8 cellular contexts compared by ENCODE assay signal in the genomic region with DNA sequence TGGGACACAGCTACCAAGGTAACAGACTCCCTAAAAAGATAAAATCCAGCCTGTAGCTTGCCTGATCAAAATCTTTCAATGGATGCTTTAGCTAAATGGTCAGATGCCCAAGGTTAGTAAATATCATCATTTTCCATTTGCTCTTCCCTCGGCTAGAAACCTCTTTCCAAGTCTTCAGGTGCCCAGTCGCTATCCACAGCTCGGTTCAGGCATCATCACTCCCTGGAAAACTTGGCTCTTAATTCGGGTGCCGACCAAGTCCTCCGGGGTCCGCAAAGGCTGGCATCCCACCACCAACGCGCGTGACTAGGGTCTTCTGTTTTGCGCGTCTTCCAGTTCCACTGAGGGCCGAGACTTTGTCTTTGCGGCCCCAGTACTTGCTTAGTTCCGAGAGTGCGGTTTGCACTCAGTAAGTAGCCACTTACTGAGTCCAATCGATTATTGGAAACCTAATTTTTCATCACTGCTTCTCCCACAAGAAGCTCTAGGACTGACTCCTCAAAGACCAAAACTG. TPM values are rescaled to one million over a fixed set of nuclear protein-coding genes. Genes with fewer than 3 reads are reported as not detected.
A peak's percentile ranks its signal among the peaks of the same experiment; 100 is the strongest.
DNase-seq lines count a peak whose midpoint lies in the region; ATAC-seq and TF ChIP-seq lines count a peak whose summit lies in the region.

No MANE protein-coding gene starts in this region.

- H3K4me1 ChIP-seq in GM23248 (ENCODE audit: insufficient read depth) (peaks cover 7% of the 10 kb centered on the region; the same call in 1 of the 2 replicates), Peyer's patch (no peaks in the 10 kb centered on the region)

- no peak for DNase-seq in GM23248
- DNase-seq in Peyer's patch = no peak
- DNase-seq in erythroblast (lab: John Stamatoyannopoulos, UW) = peak; percentile 29 to 47
- no peak for DNase-seq in retinal pigment epithelial cell (ENCODE audit: low read depth)
- DNase-seq in 8988T = no peak
- no peak for DNase-seq in middle frontal gyrus (ENCODE audit: extremely low spot score, low spot score)
- no peak for DNase-seq in NCI-H1694 (lab: John Stamatoyannopoulos, UW)

- in situ Hi-C loops in GM23248 (cut with MboI) = no loop called here

- H3K9ac ChIP-seq in GM23248 = peak overlapping the region; percentile 87

- peak overlapping the region; percentile 76 for H3K4me2 ChIP-seq in GM23248 (ENCODE audit: unreplicated experiment)

- no peaks in the 10 kb centered on the region for H3K79me2 ChIP-seq in GM23248 (ENCODE audit: insufficient read depth)

- H3F3A ChIP-seq in GM23248 (ENCODE audit: insufficient read depth) = peaks cover 40% of the 10 kb centered on the region

- H4K20me1 ChIP-seq in GM23248 (ENCODE audit: insufficient read depth) = no peaks in the 10 kb centered on the region

- 19 to 20% methylated on average over 17 of the region's 17 CpGs for WGBS in GM23248 (ENCODE audit: low coverage in 1 of 2, low lambda C conversion rate in 2 of 2, missing lambda C conversion rate in 2 of 2), 2 experiments

- TF ChIP-seq POLR2A in Peyer's patch (IDR thresholded peaks at IDR 0.05) (no peak), erythroblast (IDR thresholded peaks at IDR 0.05; ENCODE audit: low read length) (no peak)

- H3K9me3 ChIP-seq in GM23248 (ENCODE audit: low read depth) (no peaks in the 10 kb centered on the region), Peyer's patch (no peaks in the 10 kb centered on the region)

- no peak for ATAC-seq in HG03095 (IDR thresholded peaks at IDR 0.05; ENCODE audit: unreplicated experiment)

- TF ChIP-seq CTCF in Peyer's patch (IDR thresholded peaks at IDR 0.05) = no peak
- TF ChIP-seq CTCF in retinal pigment epithelial cell (conservative IDR thresholded peaks at IDR 0.05; ENCODE audit: low read depth, low read length) = no peak

- no peaks in the 10 kb centered on the region for H3K9me2 ChIP-seq in GM23248 (ENCODE audit: insufficient read depth)

- peak overlapping the region; percentile 97 for H2AFZ ChIP-seq in GM23248

- H3K4me3 ChIP-seq in GM23248 (peak overlapping the region; percentile 87), Peyer's patch (peak overlapping the region; percentile 4 to 25 (median 10)), retinal pigment epithelial cell (ENCODE audit: low read length) (peak overlapping the region; percentile 80)

- H3K27ac ChIP-seq in GM23248 (peak overlapping the region; percentile 84), Peyer's patch (peak overlapping the region in 2 of 4 donors; percentile 6 to 42)

- no peaks in the 10 kb centered on the region for H3K36me3 ChIP-seq in GM23248 (ENCODE audit: low read depth)
- H3K36me3 ChIP-seq in Peyer's patch = no peaks in the 10 kb centered on the region

- H3K27me3 ChIP-seq in GM23248 (replicated peaks; ENCODE audit: insufficient read depth) = no peaks in the 10 kb centered on the region
- no peaks in the 10 kb centered on the region for H3K27me3 ChIP-seq in Peyer's patch

RNA-seq across cellular contexts. Expression of a gene that starts 44.3 kb away (rescaled TPM):
- total RNA-seq in GM23248 (2014; rRNA removed; shearing (Covaris generic)) = not detected in 2 replicates
- polyA plus RNA-seq in GM23248 (2016; fragmentation: Nextera tagmentation; extraction: Ambion mirVana) = not detected in 2 replicates
- total RNA-seq in Peyer's patch = not detected

RNA-seq across cellular contexts. Expression of a gene that starts 52.3 kb away (rescaled TPM):
- total RNA-seq in GM23248 (2014; rRNA removed; shearing (Covaris generic)) = not detected in 2 replicates
- not detected in 2 replicates for polyA plus RNA-seq in GM23248 (2016; fragmentation: Nextera tagmentation; extraction: Ambion mirVana)
- not detected for total RNA-seq in Peyer's patch

RNA-seq across cellular contexts. Expression of a gene that starts 59.9 kb away (rescaled TPM):
- 17.2 and 26.4 TPM in 2 replicates for total RNA-seq in GM23248 (2014; rRNA removed; shearing (Covaris generic))
- 10.7 and 12.8 TPM in 2 replicates for polyA plus RNA-seq in GM23248 (2016; fragmentation: Nextera tagmentation; extraction: Ambion mirVana)
- 100 to 1,000 TPM in 1 of 4 donors, 10 to 100 TPM in 3; 53.8 to 106 (median 58.7) TPM for total RNA-seq in Peyer's patch

Comparison
In these comparisons a context has a peak if more than half of its experiments do, and no peak if none do; other contexts are left out.
1. DNase-seq: peak in erythroblast (2 of 2); none in GM23248 (single experiment), Peyer's patch (0 of 3), retinal pigment epithelial cell (single experiment), 8988T (single experiment), middle frontal gyrus (single experiment) and NCI-H1694 (single experiment).
2. H3K4me3 ChIP-seq: peak in every context shown above with its lines; median percentile 87 in GM23248; 80 in retinal pigment epithelial cell; 10 in Peyer's patch.